In genomic region chr15:41251411-41251810, GRCh38 we compare ENCODE assay signal across 2 cellular contexts.
TF ChIP-seq lines count a peak whose summit lies in the region.

No MANE protein-coding gene starts in this region.

TF ChIP-seq in A549, 52 proteins besides CTCF, POLR2A, EP300 and RAD21 (continued from another document):
- no peak for TF ChIP-seq BCL3 (IDR thresholded peaks at IDR 0.05)
- no peak for TF ChIP-seq ZC3H11A (IDR thresholded peaks at IDR 0.05)
- TF ChIP-seq USF2 (IDR thresholded peaks at IDR 0.05): no peak
- no peak for TF ChIP-seq RFX5 (IDR thresholded peaks at IDR 0.05)
- no peak for TF ChIP-seq KDM5A (IDR thresholded peaks at IDR 0.05)

TF ChIP-seq in SK-N-SH, 30 proteins besides CTCF, POLR2A, EP300 and RAD21 (continued from another document):
- TF ChIP-seq MAX (IDR thresholded peaks at IDR 0.05; ENCODE audit: low read depth): no peak
- no peak for TF ChIP-seq REST (IDR thresholded peaks at IDR 0.05; ENCODE audit: low read depth, low read length)
- no peak for TF ChIP-seq GABPA (IDR thresholded peaks at IDR 0.05; ENCODE audit: low read depth)
- no peak for TF ChIP-seq JUND (IDR thresholded peaks at IDR 0.05)
- no peak for TF ChIP-seq YY1 (IDR thresholded peaks at IDR 0.05; ENCODE audit: low read depth)
- TF ChIP-seq FOXM1 (IDR thresholded peaks at IDR 0.05; ENCODE audit: low read depth): no peak
- TF ChIP-seq TCF12 (IDR thresholded peaks at IDR 0.05): no peak
- TF ChIP-seq IRF3 (IDR thresholded peaks at IDR 0.05; ENCODE audit: low read depth, low read length): no peak
- no peak for TF ChIP-seq SMC3 (IDR thresholded peaks at IDR 0.05; ENCODE audit: low read depth, low read length)
- no peak for TF ChIP-seq EZH2phosphoT487 (IDR thresholded peaks at IDR 0.05; ENCODE audit: borderline replicate concordance, low read depth)
- no peak for TF ChIP-seq MEF2A (IDR thresholded peaks at IDR 0.05; ENCODE audit: borderline replicate concordance, low read depth)
- TF ChIP-seq USF2 (IDR thresholded peaks at IDR 0.05; ENCODE audit: borderline replicate concordance, low read depth, low read length): no peak
- TF ChIP-seq RCOR1 (IDR thresholded peaks at IDR 0.05; ENCODE audit: low read length): no peak
- no peak for TF ChIP-seq GATA2 (CRISPR knock-in tag; IDR thresholded peaks at IDR 0.05)
